8 cellular contexts compared by ENCODE assay signal in the genomic region with DNA sequence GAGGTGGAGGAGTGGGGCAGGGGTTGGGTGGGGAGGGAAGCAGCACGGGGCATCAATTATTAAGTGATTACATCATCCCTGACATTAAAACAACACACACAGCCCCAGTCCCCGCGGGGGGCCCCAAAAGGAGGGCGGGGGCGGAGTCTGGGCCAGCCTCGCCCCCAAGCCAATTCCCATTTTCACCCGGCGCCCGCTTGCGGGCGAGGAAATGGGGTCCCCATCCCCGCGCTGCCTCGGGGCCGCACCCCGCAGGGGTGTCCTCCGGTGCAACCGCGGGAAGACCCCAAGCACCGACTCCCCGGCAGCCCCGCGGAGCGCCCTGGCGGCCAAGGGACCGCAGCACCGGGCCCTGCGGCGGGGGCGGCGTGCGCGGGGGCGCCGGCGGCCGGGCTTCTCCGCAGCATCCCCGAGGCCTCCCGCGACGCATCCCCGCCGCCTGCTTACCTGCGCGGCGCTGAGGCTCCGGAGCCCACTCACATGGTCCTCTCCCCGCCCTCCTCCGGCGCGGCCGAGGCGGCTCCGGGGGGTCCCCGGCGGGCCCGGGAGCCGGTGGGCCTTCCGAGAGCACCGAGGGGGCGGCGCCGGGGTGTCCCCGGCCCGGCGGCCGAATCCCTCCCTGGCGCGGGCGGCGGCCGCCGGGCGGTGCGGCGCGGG. TPM values are rescaled to one million over a fixed set of nuclear protein-coding genes. Genes with fewer than 3 reads are reported as not detected.
DNase-seq lines count a peak whose midpoint lies in the region; ATAC-seq, FAIRE-seq and TF ChIP-seq lines count a peak whose summit lies in the region.

No MANE protein-coding gene starts in this region.

- FAIRE-seq in D721Med (lab: Jason Lieb, UNC) = no peak

- POLR2A ChIA-PET in activated CD4-positive, alpha-beta memory T cell treated with anti-CD3 and anti-CD28 coated beads for 36 hours (lab: Charles Lee) = interaction anchor here (0.6 to 2.4 kb wide), 20 partner anchors 8 to 163 kb away, joined by 3 to 15 read pairs (median 6); no protein-coding TSS in a partner anchor

- peaks cover 35% of the 10 kb centered on the region for H3K4me1 ChIP-seq in effector memory CD4-positive, alpha-beta T cell (ENCODE audit: control insufficient read depth, insufficient read depth, low read length, poor library complexity, severe bottlenecking)
- peaks cover 47% of the 10 kb centered on the region for H3K4me1 ChIP-seq in mononuclear cell (ENCODE audit: insufficient read depth, low read length)

- DNase-seq in DMS 273 (lab: John Stamatoyannopoulos, UW; ENCODE audit: unreplicated experiment) = peak; percentile 91
- no peak for DNase-seq in LNCaP clone FGC (ENCODE audit: low read depth)
- DNase-seq in activated CD4-positive, alpha-beta memory T cell treated with anti-CD3 and anti-CD28 coated beads for 36 hours = peak; percentile 68
- peak; percentile 61 to 65 (median 65) for DNase-seq in effector memory CD4-positive, alpha-beta T cell
- DNase-seq in stimulated activated CD8-positive, alpha-beta memory T cell treated with anti-CD3 and anti-CD28 coated beads, Interleukin-4, amount 100 ng/mL, for 48 hours = peak; percentile 71
- DNase-seq in D721Med (ENCODE audit: insufficient read length, low spot score) = no peak

- H3K4me1 Mint-ChIP-seq in activated CD4-positive, alpha-beta memory T cell treated with anti-CD3 and anti-CD28 coated beads for 36 hours (ENCODE audit: low read depth) = peaks cover 37% of the 10 kb centered on the region

- no peaks in the 10 kb centered on the region for H3K9me3 ChIP-seq in effector memory CD4-positive, alpha-beta T cell (ENCODE audit: control insufficient read depth, low read length)
- no peaks in the 10 kb centered on the region for H3K9me3 ChIP-seq in mononuclear cell (ENCODE audit: low read depth, low read length)

- H3K36me3 ChIP-seq in effector memory CD4-positive, alpha-beta T cell (ENCODE audit: control insufficient read depth, insufficient read depth, low read length) = no peaks in the 10 kb centered on the region

- H3K27me3 ChIP-seq in effector memory CD4-positive, alpha-beta T cell (replicated peaks; ENCODE audit: control insufficient read depth, insufficient read depth, low read length, poor library complexity, severe bottlenecking) = no peaks in the 10 kb centered on the region
- no peaks in the 10 kb centered on the region for H3K27me3 ChIP-seq in mononuclear cell (ENCODE audit: insufficient read depth, low read length)

- peak overlapping the region; percentile 98 for H3K4me3 Mint-ChIP-seq in activated CD4-positive, alpha-beta memory T cell treated with anti-CD3 and anti-CD28 coated beads for 36 hours

- TF ChIP-seq CTCF in LNCaP clone FGC (IDR thresholded peaks at IDR 0.05; ENCODE audit: control insufficient read depth, extremely low read depth, insufficient read depth) = 0 out of 2 replicates have a peak, but pooled peaks have one; percentile 4
- TF ChIP-seq CTCF in D721Med (IDR thresholded peaks at IDR 0.05; ENCODE audit: insufficient read depth, missing control alignments) = no peak

- H3K27me3 Mint-ChIP-seq in activated CD4-positive, alpha-beta memory T cell treated with anti-CD3 and anti-CD28 coated beads for 36 hours = no peaks in the 10 kb centered on the region

- CTCF ChIA-PET in activated CD4-positive, alpha-beta memory T cell treated with anti-CD3 and anti-CD28 coated beads for 36 hours (lab: Charles Lee) = interaction anchor here (0.8 to 1.9 kb wide), 13 partner anchors 11 to 171 kb away, joined by 3 to 14 read pairs (median 3); no protein-coding TSS in a partner anchor

- no peak overlapping the region for H3K4me3 ChIP-seq in LNCaP clone FGC (ENCODE audit: low read depth, low read length)
- H3K4me3 ChIP-seq in effector memory CD4-positive, alpha-beta T cell (ENCODE audit: insufficient read depth, low read depth, low read length, poor library complexity, severe bottlenecking) = peak overlapping the region; percentile 99
- H3K4me3 ChIP-seq in mononuclear cell (ENCODE audit: low read length) = peak overlapping the region; percentile 73

- H3K9me3 Mint-ChIP-seq in activated CD4-positive, alpha-beta memory T cell treated with anti-CD3 and anti-CD28 coated beads for 36 hours = no peaks in the 10 kb centered on the region

- H3K27ac Mint-ChIP-seq in activated CD4-positive, alpha-beta memory T cell treated with anti-CD3 and anti-CD28 coated beads for 36 hours = peak overlapping the region; percentile 96

- H3K27ac ChIP-seq in effector memory CD4-positive, alpha-beta T cell (ENCODE audit: insufficient read depth, low read length, poor library complexity, severe bottlenecking) = peak overlapping the region; percentile 90

- intact Hi-C loops in activated CD4-positive, alpha-beta memory T cell treated with anti-CD3 and anti-CD28 coated beads for 36 hours (cut with micrococcal nuclease) = loop anchor here (1.0 to 2.0 kb wide), 7 partner anchors 101 to 389 kb away; partner anchors contain the start of genes FAM229B, REV3L and TUBE1

- H3K36me3 Mint-ChIP-seq in activated CD4-positive, alpha-beta memory T cell treated with anti-CD3 and anti-CD28 coated beads for 36 hours = peaks cover 30% of the 10 kb centered on the region

- ATAC-seq in GM21737 (IDR thresholded peaks at IDR 0.05; ENCODE audit: unreplicated experiment) = peak; percentile 14

RNA-seq across cellular contexts. Expression of gene FYN, which starts 0.6 kb away (rescaled TPM):
- 100 to 1,000 TPM; 353 to 365 TPM for total RNA-seq in activated CD4-positive, alpha-beta memory T cell treated with anti-CD3 and anti-CD28 coated beads for 36 hours
- 207 TPM for total RNA-seq in mononuclear cell

Comparison
In these comparisons a context has a peak if more than half of its experiments do, and no peak if none do; other contexts are left out.
1. DNase-seq: peak in DMS 273 (single experiment), activated CD4-positive, alpha-beta memory T cell treated with anti-CD3 and anti-CD28 coated beads for 36 hours (single experiment), effector memory CD4-positive, alpha-beta T cell (3 of 3) and stimulated activated CD8-positive, alpha-beta memory T cell treated with anti-CD3 and anti-CD28 coated beads, Interleukin-4, amount 100 ng/mL, for 48 hours (single experiment); none in LNCaP clone FGC (single experiment) and D721Med (single experiment).